ENCODE assay signal across 22 cellular contexts in the genomic region with DNA sequence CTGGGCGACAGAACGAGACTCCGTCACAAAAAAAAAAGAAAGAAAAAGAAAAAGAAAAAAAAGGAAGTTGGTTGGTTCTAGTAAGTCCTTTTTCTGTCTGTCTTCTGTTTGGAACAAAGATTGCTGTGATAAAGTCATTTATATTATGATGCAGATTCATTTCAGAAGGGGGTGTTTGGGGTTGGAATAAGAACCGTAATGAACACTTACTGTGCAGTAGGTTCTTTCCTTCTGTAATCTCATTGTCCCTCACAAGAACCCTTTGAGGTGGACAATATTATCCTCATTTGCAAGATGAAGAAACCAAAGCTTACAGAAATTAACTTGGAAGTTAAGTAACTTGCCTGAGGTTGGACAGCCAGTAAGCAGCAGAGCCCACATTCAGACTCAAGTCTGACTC. TPM values are rescaled to one million over a fixed set of nuclear protein-coding genes. Genes with fewer than 3 reads are reported as not detected.
"Had no signal": no experiment of that assay in that cellular context is flagged by ENCODE, and none has a peak within 500 bp of the region (broad histone marks: within the 10 kb centered on the region; RNA-seq: fewer than 3 reads in every experiment).

No MANE protein-coding gene starts in this region.

- H3K4me3 Mint-ChIP-seq: activated naive CD8-positive, alpha-beta T cell; endodermal cell; nephron; stimulated activated memory B cell treated with anti-CD40 and anti-IgM and Interleukin-4, amounts not matched to agents 10 μg/mL and 1 μg/mL and 100 μg/mL, for 72 hours had no signal

- H3K9me3 ChIP-seq: sigmoid colon, testis had no signal

- H3K27ac Mint-ChIP-seq: activated naive CD8-positive, alpha-beta T cell; endodermal cell; nephron had no signal

- DNase-seq: activated CD4-positive, alpha-beta T cell treated with anti-CD3 and anti-CD28 coated beads, Interleukin-2, amount 50 U/mL, for 4 hours; activated gamma-delta T cell treated with Interleukin-2 at 50 U/mL for 16 hours; amniotic stem cell; endodermal cell; foreskin keratinocyte; glutamatergic neuron; hippocampal formation; left cardiac atrium; nucleus accumbens; sigmoid colon; stimulated activated CD4-positive, alpha-beta T cell treated with anti-CD3 and anti-CD28 coated beads, Interleukin-4, amount 100 ng/mL, for 4 hours; testis had no signal

- H3K27ac ChIP-seq: foreskin keratinocyte, sigmoid colon, testis had no signal

- H3K4me3 ChIP-seq: lung, sigmoid colon, testis had no signal

- H3K27me3 ChIP-seq: foreskin keratinocyte, sigmoid colon, testis had no signal

- H3K27me3 Mint-ChIP-seq: activated naive CD8-positive, alpha-beta T cell; stimulated activated memory B cell treated with anti-CD40 and anti-IgM and Interleukin-4, amounts not matched to agents 10 μg/mL and 1 μg/mL and 100 μg/mL, for 72 hours had no signal

- ATAC-seq: foreskin keratinocyte; left cardiac atrium; stimulated activated memory B cell treated with anti-CD40 and anti-IgM and Interleukin-4, amounts not matched to agents 10 μg/mL and 1 μg/mL and 100 μg/mL, for 72 hours had no signal

- H3K36me3 ChIP-seq: sigmoid colon had no signal

- H3K9me3 Mint-ChIP-seq: endodermal cell; nephron; stimulated activated memory B cell treated with anti-CD40 and anti-IgM and Interleukin-4, amounts not matched to agents 10 μg/mL and 1 μg/mL and 100 μg/mL, for 72 hours had no signal

RNA-seq across cellular contexts. Expression of a gene that starts 54.7 kb away (rescaled TPM):
- total RNA-seq: activated CD8-positive, alpha-beta memory T cell treated with anti-CD3 and anti-CD28 coated beads for 36 hours; cardiac septum; epithelial cell of proximal tubule; fibroblast of lung; foreskin keratinocyte; left cardiac atrium; renal cortical epithelial cell; sigmoid colon; testis; ureter had no signal
- polyA plus RNA-seq: fibroblast of lung, foreskin keratinocyte had no signal
